In the genomic region with DNA sequence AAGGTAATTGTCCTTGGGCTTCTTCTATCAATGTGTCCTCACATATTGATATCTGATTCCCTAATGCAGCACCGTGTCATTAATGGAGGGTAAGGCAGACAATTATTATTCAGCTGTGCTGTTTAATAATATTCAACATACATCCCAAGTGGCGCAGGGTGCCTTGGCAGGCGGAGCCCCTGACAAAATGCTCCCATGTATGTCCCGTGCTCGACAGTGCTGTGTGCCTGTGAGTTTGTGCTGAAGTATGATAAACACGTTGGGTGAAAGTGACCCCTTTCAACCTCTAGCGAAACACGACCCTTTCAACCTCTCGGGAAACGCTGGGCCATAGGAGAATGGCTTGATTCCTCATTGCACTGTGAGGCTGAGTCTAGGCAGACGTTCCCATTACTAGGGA, we compare ENCODE assay signal across 26 cellular contexts. TPM values are rescaled to one million over a fixed set of nuclear protein-coding genes. Genes with fewer than 3 reads are reported as not detected.
A peak's percentile ranks its signal among the peaks of the same experiment; 100 is the strongest.
DNase-seq lines count a peak whose midpoint lies in the region; ATAC-seq and TF ChIP-seq lines count a peak whose summit lies in the region.
"Had no signal": no experiment of that assay in that cellular context is flagged by ENCODE, and none has a peak within 500 bp of the region (broad histone marks: within the 10 kb centered on the region; RNA-seq: fewer than 3 reads in every experiment).

No MANE protein-coding gene starts in this region.

- BruUV-seq in IMR-90 (replicated peaks; lab: Mats Ljungman, UMichigan), result no TSS peak

- H2AK9ac ChIP-seq in IMR-90 (replicated peaks; ENCODE audit: low read depth, low read length, poor library complexity), result no peak overlapping the region

- no peak for ATAC-seq in IMR-90 (ENCODE audit: low read depth)
- ATAC-seq: activated naive CD4-positive, alpha-beta T cell treated with anti-CD3 and anti-CD28 coated beads, Interleukin-2, amount 50 U/mL, for 72 hours; naive thymus-derived CD8-positive, alpha-beta T cell; pancreas; right cardiac atrium; stimulated activated effector memory CD8-positive, alpha-beta T cell treated with anti-CD3 and anti-CD28 coated beads, Interleukin-12 subunit alpha, Interleukin-12 subunit beta, amount 100 ng/mL, for 72 hours had no signal

- H2AFZ ChIP-seq in IMR-90 (replicated peaks; ENCODE audit: low read length, poor library complexity) (no peak overlapping the region), neural progenitor cell (replicated peaks) (no peak overlapping the region)

- H3K9ac ChIP-seq in IMR-90 (ENCODE audit: low read depth, low read length) (peak overlapping the region; percentile 8; the same call in 1 of the 2 replicates), neural progenitor cell (no peak overlapping the region)

- H2BK5ac ChIP-seq in IMR-90 (ENCODE audit: low read depth, low read length, poor library complexity, severe bottlenecking), result peak overlapping the region; percentile 48

- peaks cover 32% of the 10 kb centered on the region for H3K9me1 ChIP-seq in IMR-90 (ENCODE audit: insufficient read depth, low read length)

- WGBS in IMR-90 (ENCODE audit: extremely low coverage in 2 of 2, insufficient read length in 1 of 2), 2 experiments, result 48% methylated on average over 5 of the region's 11 CpGs; no CpG with 5 or more reads in 1 of the 2 experiments
- 76 to 86% (median 83%) methylated on average over 11 of the region's 11 CpGs for whole genome bisulfite sequencing in stomach, 5 donors

- H3K36me3 ChIP-seq in IMR-90 (ENCODE audit: control insufficient read depth, insufficient read depth, low read length), result peaks cover 47% of the 10 kb centered on the region
- H3K36me3 ChIP-seq in neural progenitor cell, result no peaks in the 10 kb centered on the region
- peaks cover 0 to 40% (median 28%) of the 10 kb centered on the region in 4 donors for H3K36me3 ChIP-seq in stomach
- H3K36me3 ChIP-seq: pancreas had no signal

- H2AK5ac ChIP-seq in IMR-90 (ENCODE audit: low read depth, low read length), result peak overlapping the region; percentile 96

- H4K20me1 ChIP-seq in IMR-90 (ENCODE audit: insufficient read depth, low read length), result peaks cover 29% of the 10 kb centered on the region
- no peaks in the 10 kb centered on the region for H4K20me1 ChIP-seq in neural progenitor cell (ENCODE audit: low read depth)

- H3K27ac Mint-ChIP-seq in chondrocyte (ENCODE audit: unreplicated experiment) (peak overlapping the region; percentile 79), neural progenitor cell (peak overlapping the region; percentile 69)
- H3K27ac Mint-ChIP-seq: activated B cell treated with CpG ODN at 0.5 μM for 24 hours had no signal

- H3K27me3 Mint-ChIP-seq in chondrocyte (ENCODE audit: low read depth) (no peaks in the 10 kb centered on the region), neural progenitor cell (ENCODE audit: insufficient read depth, low read depth) (peaks cover 4% of the 10 kb centered on the region)
- H3K27me3 Mint-ChIP-seq: activated B cell treated with CpG ODN at 0.5 μM for 24 hours; CD4-positive, CD25-positive, alpha-beta regulatory T cell; naive thymus-derived CD8-positive, alpha-beta T cell had no signal

- intact Hi-C loops in IMR-90 (cut with micrococcal nuclease) (no loop called here), stomach (cut with DNase I; ENCODE audit: low total_unique reads) (no loop called here)

- H3K18ac ChIP-seq in IMR-90 (ENCODE audit: low read depth, low read length), result peak overlapping the region; percentile 55

- peak overlapping the region; percentile 58 for H2BK15ac ChIP-seq in IMR-90 (ENCODE audit: low read depth, low read length)

- peak overlapping the region; percentile 25 to 37; a peak in 2 of 4 replicates for H4K8ac ChIP-seq in IMR-90 (ENCODE audit: low read depth in 2 of 2, low read length in 2 of 2)

- H4K91ac ChIP-seq in IMR-90 (ENCODE audit: insufficient read depth, low read depth, low read length), result peak overlapping the region; percentile 49

- dilution Hi-C loops in IMR-90 (cut with HindIII; ENCODE audit: low sequenced_read_pairs, unreplicated experiment), result no loop called here

- POLR2A ChIA-PET in AG04450 (lab: Yijun Ruan, JAX) (interaction anchor here (0.7 kb wide), 2 partner anchors 9 to 1860 kb away, joined by 3 to 7 read pairs; no protein-coding TSS in a partner anchor), IMR-90 (lab: Charles Lee; ENCODE audit: unreplicated experiment) (no interaction called here)

- H4K5ac ChIP-seq in IMR-90 (ENCODE audit: low read depth, low read length), result peak overlapping the region; percentile 41

- peaks cover 13% of the 10 kb centered on the region for H3K79me2 ChIP-seq in neural progenitor cell (ENCODE audit: low read depth)

- H3K4me1 Mint-ChIP-seq in chondrocyte (ENCODE audit: low read depth), result peaks cover 50% of the 10 kb centered on the region
- peaks cover 21% of the 10 kb centered on the region for H3K4me1 Mint-ChIP-seq in neural progenitor cell

- H3K4me2 ChIP-seq in IMR-90 (ENCODE audit: low read depth, low read length), result no peak overlapping the region
- H3K4me2 ChIP-seq in neural progenitor cell, result no peak overlapping the region

- H3F3A ChIP-seq in neural progenitor cell (ENCODE audit: low read depth), result no peaks in the 10 kb centered on the region

- TF ChIP-seq POLR2A in IMR-90 (IDR thresholded peaks at IDR 0.05; ENCODE audit: low read depth, low read length) (no peak), stomach (IDR thresholded peaks at IDR 0.05) (no peak)

- peak overlapping the region; percentile 16 for H2BK20ac ChIP-seq in IMR-90 (ENCODE audit: low read depth, low read length)

- DNase-seq in AG04450 (ENCODE audit: low read depth, low spot score) (no peak), IMR-90 (no peak), chondrocyte (ENCODE audit: low spot score) (peak; percentile 38), neural progenitor cell (ENCODE audit: low spot score) (no peak), HK-2 (ENCODE audit: unreplicated experiment) (no peak), stomach (no peak), DMS 273 treated with DMSO at 0.1 percent for 48 hours (lab: John Stamatoyannopoulos, UW) (no peak)
- DNase-seq: activated B cell treated with CpG ODN at 0.5 μM for 24 hours; activated CD4-positive, alpha-beta T cell treated with anti-CD3 and anti-CD28 coated beads, Interleukin-2, amount 50 U/mL, for 4 hours; activated CD8-positive, alpha-beta memory T cell treated with anti-CD3 and anti-CD28 coated beads, Interleukin-2, amount 50 U/mL, for 48 hours; CD4-positive, CD25-positive, alpha-beta regulatory T cell; central memory CD4-positive, alpha-beta T cell; KBM-7; MM.1S; naive thymus-derived CD8-positive, alpha-beta T cell; NCI-H1436; NCI-H748 treated with DMSO at 0.1 percent for 48 hours; right cardiac atrium; stimulated activated CD4-positive, alpha-beta T cell treated with anti-CD3 and anti-CD28 coated beads, Interleukin-12 subunit alpha, Interleukin-12 subunit beta, amount 100 ng/mL, for 4 hours; stimulated activated CD4-positive, alpha-beta T cell treated with anti-CD3 and anti-CD28 coated beads, Interleukin-4, amount 100 ng/mL, for 24 hours; substantia nigra; T-helper 1 cell had no signal

- H3K4me1 ChIP-seq in IMR-90 (ENCODE audit: control insufficient read depth, insufficient read depth, low read length) (peaks cover 38% of the 10 kb centered on the region), neural progenitor cell (peaks cover 11% of the 10 kb centered on the region), stomach (peaks cover 7 to 41% (median 28%) of the 10 kb centered on the region in 4 donors)

- in situ Hi-C loops in IMR-90 (cut with MboI; ENCODE audit: low sequenced_read_pairs), result no loop called here

- TF ChIP-seq RAD21 in IMR-90 (IDR thresholded peaks at IDR 0.05; ENCODE audit: low read length), result no peak

- H3K4me3 Mint-ChIP-seq in chondrocyte (ENCODE audit: unreplicated experiment), result no peak overlapping the region
- H3K4me3 Mint-ChIP-seq in neural progenitor cell, result no peak overlapping the region
- H3K4me3 Mint-ChIP-seq: activated B cell treated with CpG ODN at 0.5 μM for 24 hours; naive thymus-derived CD8-positive, alpha-beta T cell; stimulated activated effector memory CD8-positive, alpha-beta T cell treated with anti-CD3 and anti-CD28 coated beads, Interleukin-12 subunit alpha, Interleukin-12 subunit beta, amount 100 ng/mL, for 72 hours had no signal

- TF ChIP-seq CTCF in AG04450 (IDR thresholded peaks at IDR 0.05; ENCODE audit: low read depth, low read length), result no peak
- TF ChIP-seq CTCF in IMR-90 (conservative IDR thresholded peaks at IDR 0.05; ENCODE audit: low read depth, low read length), result no peak
- TF ChIP-seq CTCF in chondrocyte (IDR thresholded peaks at IDR 0.05), result no peak
- no peak for TF ChIP-seq CTCF in neural progenitor cell (IDR thresholded peaks at IDR 0.05)
- no peak for TF ChIP-seq CTCF in stomach (IDR thresholded peaks at IDR 0.05)

- peak overlapping the region; percentile 22 for H3K27ac ChIP-seq in AG04450 (ENCODE audit: low read depth, low read length)
- peak overlapping the region; percentile 74 for H3K27ac ChIP-seq in IMR-90 (ENCODE audit: insufficient read depth, low read length)
- H3K27ac ChIP-seq in neural progenitor cell, result no peak overlapping the region
- H3K27ac ChIP-seq in stomach, result no peak overlapping the region
- H3K27ac ChIP-seq: pancreas had no signal

- H3K9me3 ChIP-seq in AG04450 (ENCODE audit: control insufficient read depth, insufficient read depth, low read length) (peaks cover 13% of the 10 kb centered on the region; the same call in 1 of the 2 replicates), IMR-90 (ENCODE audit: control insufficient read depth, insufficient read depth, low read length) (no peaks in the 10 kb centered on the region), neural progenitor cell (ENCODE audit: low read depth) (no peaks in the 10 kb centered on the region), stomach (no peaks in the 10 kb centered on the region)
- H3K9me3 ChIP-seq: pancreas, upper lobe of left lung had no signal

- TF ChIP-seq EP300 in stomach (IDR thresholded peaks at IDR 0.05), result no peak

- H3K23ac ChIP-seq in IMR-90 (ENCODE audit: low read depth, low read length), result peak overlapping the region; percentile 72; the same call in 1 of the 2 replicates

- peak overlapping the region; percentile 71 for H2BK120ac ChIP-seq in IMR-90 (ENCODE audit: low read depth, low read length)

- H3K4me3 ChIP-seq in AG04450 (ENCODE audit: low read depth, low read length), result no peak overlapping the region
- no peak overlapping the region for H3K4me3 ChIP-seq in IMR-90 (ENCODE audit: insufficient read depth, low read depth, low read length)
- no peak overlapping the region for H3K4me3 ChIP-seq in neural progenitor cell
- H3K4me3 ChIP-seq in stomach, result no peak overlapping the region
- H3K4me3 ChIP-seq: pancreas, upper lobe of left lung had no signal

- CTCF ChIA-PET in AG04450 (lab: Charles Lee), result no interaction called here
- CTCF ChIA-PET in IMR-90 (lab: Yijun Ruan, JAX), result no interaction called here

- H3K79me1 ChIP-seq in IMR-90 (ENCODE audit: low read depth in 1 of 2, low read length in 2 of 2), result peaks cover 36 to 75% of the 10 kb centered on the region in 2 experiments

- peak overlapping the region; percentile 67 for H3K4ac ChIP-seq in IMR-90 (ENCODE audit: low read depth, low read length)

- H3K14ac ChIP-seq in IMR-90 (replicated peaks; ENCODE audit: low read depth, low read length), result peak overlapping the region; percentile 81

- no peak overlapping the region for H3K56ac ChIP-seq in IMR-90 (ENCODE audit: extremely low read depth, insufficient read depth, low read length)

- no peaks in the 10 kb centered on the region for H3K27me3 ChIP-seq in AG04450 (ENCODE audit: control insufficient read depth, insufficient read depth, low read length)
- H3K27me3 ChIP-seq in IMR-90 (ENCODE audit: control insufficient read depth, insufficient read depth, low read length), result no peaks in the 10 kb centered on the region
- no peaks in the 10 kb centered on the region for H3K27me3 ChIP-seq in neural progenitor cell
- H3K27me3 ChIP-seq in stomach, result no peaks in the 10 kb centered on the region
- H3K27me3 ChIP-seq: pancreas, upper lobe of left lung had no signal

- H3K9me3 Mint-ChIP-seq in chondrocyte (ENCODE audit: low read depth) (no peaks in the 10 kb centered on the region), neural progenitor cell (peaks cover 5% of the 10 kb centered on the region)
- H3K9me3 Mint-ChIP-seq: activated B cell treated with CpG ODN at 0.5 μM for 24 hours; activated naive CD4-positive, alpha-beta T cell treated with anti-CD3 and anti-CD28 coated beads, Interleukin-2, amount 50 U/mL, for 72 hours; CD4-positive, CD25-positive, alpha-beta regulatory T cell; naive thymus-derived CD8-positive, alpha-beta T cell; stimulated activated effector memory CD8-positive, alpha-beta T cell treated with anti-CD3 and anti-CD28 coated beads, Interleukin-12 subunit alpha, Interleukin-12 subunit beta, amount 100 ng/mL, for 72 hours had no signal

- H3K36me3 Mint-ChIP-seq in chondrocyte (ENCODE audit: low read depth), result peaks cover 30% of the 10 kb centered on the region
- peaks cover 33% of the 10 kb centered on the region for H3K36me3 Mint-ChIP-seq in neural progenitor cell

RNA-seq across cellular contexts. Expression of gene PFKP, which starts 31.3 kb away (rescaled TPM):
- 122 and 135 TPM in 2 replicates for polyA plus RNA-seq in AG04450 (2011; rRNA removed)
- 103 and 128 TPM in 2 replicates for polyA minus RNA-seq in AG04450 (2011; rRNA and poly(A)+ RNA removed)
- 281 and 294 TPM in 2 replicates for total RNA-seq in IMR-90 (2012; rRNA removed)
- 223 and 249 TPM in 2 replicates for polyA plus RNA-seq in IMR-90 (2012; rRNA removed)
- polyA plus RNA-seq in IMR-90 (2012; cell fraction: cytosol; rRNA removed), result 173 and 244 TPM in 2 replicates
- polyA plus RNA-seq in IMR-90 (2012; cell fraction: nucleus; rRNA removed; ENCODE audit: low replicate concordance), result 276 and 335 TPM in 2 replicates
- total RNA-seq in chondrocyte, result 151 to 188 TPM (median 182 TPM) in 3 replicates
- 55.2 and 71.2 TPM in 2 replicates for total RNA-seq in neural progenitor cell (ENCODE audit: low replicate concordance)
- 100 to 1,000 TPM in 1 of 5 donors, 10 to 100 TPM in 4; 11.2 to 155 (median 38.7) TPM for total RNA-seq in stomach
- polyA plus RNA-seq in stomach, result 10 to 100 TPM; 14.1 to 62.9 (median 20.0) TPM

Comparison
In these comparisons a context has a peak if more than half of its experiments do, and no peak if none do; other contexts are left out.
1. H3K27ac ChIP-seq: peak in AG04450 (single experiment) and IMR-90 (single experiment); none in neural progenitor cell (single experiment) and stomach (0 of 5).